Comparison of ENCODE assay signal across 1 cellular context in genomic region chr5:1501372-1502045, GRCh38.
TF ChIP-seq lines count a peak whose summit lies in the region.

No MANE protein-coding gene starts in this region.

TF ChIP-seq in H1, 55 proteins besides CTCF, POLR2A, EP300 and RAD21 (continued from another document):
- no peak for TF ChIP-seq GTF2F1 (IDR thresholded peaks at IDR 0.05; ENCODE audit: borderline replicate concordance, low read depth, low read length)
- no peak for TF ChIP-seq TEAD4 (IDR thresholded peaks at IDR 0.05; ENCODE audit: low read depth, low read length)
- TF ChIP-seq SIX5 (IDR thresholded peaks at IDR 0.05; ENCODE audit: low read depth, low read length), result no peak
- TF ChIP-seq BRCA1 (IDR thresholded peaks at IDR 0.05; ENCODE audit: low read depth, low read length), result no peak
- no peak for TF ChIP-seq CHD2 (IDR thresholded peaks at IDR 0.05; ENCODE audit: low read length)
- TF ChIP-seq RFX5 (IDR thresholded peaks at IDR 0.05; ENCODE audit: borderline replicate concordance, low read depth, low read length), result no peak
- no peak for TF ChIP-seq KDM5A (IDR thresholded peaks at IDR 0.05; ENCODE audit: low read length)
- TF ChIP-seq CBX5 (IDR thresholded peaks at IDR 0.05; ENCODE audit: low read depth, low read length), result no peak
- no peak for TF ChIP-seq E2F6 (IDR thresholded peaks at IDR 0.05)
- TF ChIP-seq NRF1 (IDR thresholded peaks at IDR 0.05; ENCODE audit: low read depth, low read length), result no peak
- TF ChIP-seq NANOG (IDR thresholded peaks at IDR 0.05; ENCODE audit: insufficient read depth, low read depth, low read length, poor library complexity, severe bottlenecking), result no peak
TF ChIP-seq in H1: peak in this region for 0.
